Comparison of ENCODE assay signal across 13 cellular contexts in genomic region chr17:68297168-68297567, GRCh38. TPM values are rescaled to one million over a fixed set of nuclear protein-coding genes. Genes with fewer than 3 reads are reported as not detected.
DNase-seq lines count a peak whose midpoint lies in the region; ATAC-seq and TF ChIP-seq lines count a peak whose summit lies in the region.
"Had no signal": no experiment of that assay in that cellular context is flagged by ENCODE, and none has a peak within 500 bp of the region (broad histone marks: within the 10 kb centered on the region; RNA-seq: fewer than 3 reads in every experiment).

No MANE protein-coding gene starts in this region.

- no peaks in the 10 kb centered on the region for H4K20me1 ChIP-seq in BLaER1 treated with 17β-estradiol and CSF1 and Interleukin-3, amounts not matched to agents 10 nM and 100 nM

- H3K4me3 ChIP-seq in BLaER1 treated with 17β-estradiol and CSF1 and Interleukin-3, amounts not matched to agents 10 nM and 100 nM, result peak overlapping the region in 1 of 10 experiments; percentile 1; a peak in 1 of 20 replicates
- H3K4me3 ChIP-seq in naive thymus-derived CD4-positive, alpha-beta T cell (ENCODE audit: low read length), result peak overlapping the region; percentile 35
- H3K4me3 ChIP-seq in ascending aorta, result no peak overlapping the region

- peak overlapping the region in 8 of 11 experiments; percentile 17 to 74 (median 52); a peak in 16 of 22 replicates for H3K27ac ChIP-seq in BLaER1 treated with 17β-estradiol and CSF1 and Interleukin-3, amounts not matched to agents 10 nM and 100 nM
- H3K27ac ChIP-seq in KOPT-K1 (ENCODE audit: low read depth, low read length, poor library complexity, severe bottlenecking) (peak overlapping the region; percentile 30), ascending aorta (no peak overlapping the region)
- H3K27ac ChIP-seq in naive thymus-derived CD4-positive, alpha-beta T cell (ENCODE audit: low read depth, low read length), result peak overlapping the region; percentile 64

- H3K27me3 Mint-ChIP-seq in activated CD8-positive, alpha-beta T cell treated with anti-CD3 and anti-CD28 coated beads, Interleukin-2, amount 10 ng/mL, durations not matched to agents 7 days and 5 days (ENCODE audit: low read depth), result no peaks in the 10 kb centered on the region
- peaks cover 0 to 27% (median 0%) of the 10 kb centered on the region in 5 donors for H3K27me3 Mint-ChIP-seq in naive thymus-derived CD4-positive, alpha-beta T cell

- H3K4me3 Mint-ChIP-seq in activated CD8-positive, alpha-beta T cell treated with anti-CD3 and anti-CD28 coated beads, Interleukin-2, amount 10 ng/mL, durations not matched to agents 7 days and 5 days, result peak overlapping the region; percentile 41
- peak overlapping the region; percentile 68 to 84 (median 80) for H3K4me3 Mint-ChIP-seq in naive thymus-derived CD4-positive, alpha-beta T cell

- POLR2A ChIA-PET in activated CD8-positive, alpha-beta T cell treated with anti-CD3 and anti-CD28 coated beads, Interleukin-2, amount 10 ng/mL, durations not matched to agents 7 days and 5 days (lab: Charles Lee), result interaction anchor here (0.8 to 2.5 kb wide), 5 partner anchors 13 to 163 kb away, joined by 3 to 11 read pairs (median 4); no protein-coding TSS in a partner anchor
- POLR2A ChIA-PET in naive thymus-derived CD4-positive, alpha-beta T cell (lab: Charles Lee), result interaction anchor here (0.6 to 2.6 kb wide), 24 partner anchors 8 to 162 kb away, joined by 3 to 16 read pairs (median 4); partner anchors contain the start of gene AMZ2

- no peaks in the 10 kb centered on the region; a peak in 1 of 22 replicates for H3K36me3 ChIP-seq in BLaER1 treated with 17β-estradiol and CSF1 and Interleukin-3, amounts not matched to agents 10 nM and 100 nM
- H3K36me3 ChIP-seq in KOPT-K1 (ENCODE audit: insufficient read depth, low read length) (no peaks in the 10 kb centered on the region), ascending aorta (no peaks in the 10 kb centered on the region)
- H3K36me3 ChIP-seq in naive thymus-derived CD4-positive, alpha-beta T cell (ENCODE audit: control insufficient read depth in 2 of 3, insufficient read depth in 3 of 3, low read length in 3 of 3), result no peaks in the 10 kb centered on the region

- H3K27me3 ChIP-seq in BLaER1 treated with 17β-estradiol and CSF1 and Interleukin-3, amounts not matched to agents 10 nM and 100 nM, result no peaks in the 10 kb centered on the region
- H3K27me3 ChIP-seq in naive thymus-derived CD4-positive, alpha-beta T cell (ENCODE audit: control insufficient read depth in 2 of 2, insufficient read depth in 2 of 2, low read length in 2 of 2), result no peaks in the 10 kb centered on the region
- no peaks in the 10 kb centered on the region for H3K27me3 ChIP-seq in ascending aorta

- peaks cover 67% of the 10 kb centered on the region for H3K4me1 Mint-ChIP-seq in activated CD8-positive, alpha-beta T cell treated with anti-CD3 and anti-CD28 coated beads, Interleukin-2, amount 10 ng/mL, durations not matched to agents 7 days and 5 days (ENCODE audit: low read depth)
- H3K4me1 Mint-ChIP-seq in naive thymus-derived CD4-positive, alpha-beta T cell, result peaks cover 36 to 77% (median 64%) of the 10 kb centered on the region in 7 donors

- no peak for TF ChIP-seq CTCF in ascending aorta (IDR thresholded peaks at IDR 0.05)

- intact Hi-C loops in naive thymus-derived CD4-positive, alpha-beta T cell (cut with micrococcal nuclease), result loop anchor here (1.0 to 5.0 kb wide), 4 partner anchors 13 to 262 kb away; partner anchors contain the start of gene KPNA2 (in 1 of the 2)
- intact Hi-C loops in ascending aorta (cut with DNase I), result no loop called here

- ATAC-seq in activated CD8-positive, alpha-beta T cell treated with anti-CD3 and anti-CD28 coated beads, Interleukin-2, amount 10 ng/mL, durations not matched to agents 7 days and 5 days, result no peak
- no peak for ATAC-seq in naive thymus-derived CD4-positive, alpha-beta T cell

- H3K4me2 ChIP-seq in BLaER1 treated with 17β-estradiol and CSF1 and Interleukin-3, amounts not matched to agents 10 nM and 100 nM, result peak overlapping the region; percentile 35 to 90 (median 63)

- CTCF ChIA-PET in activated CD8-positive, alpha-beta T cell treated with anti-CD3 and anti-CD28 coated beads, Interleukin-2, amount 10 ng/mL, durations not matched to agents 7 days and 5 days (lab: Charles Lee), result interaction anchor here (0.9 to 2.1 kb wide), 12 partner anchors 9 to 472 kb away, joined by 3 to 16 read pairs (median 4); partner anchors contain the start of gene BPTF
- CTCF ChIA-PET in naive thymus-derived CD4-positive, alpha-beta T cell (lab: Charles Lee), result interaction anchor here (0.6 to 2.7 kb wide), 5 partner anchors 34 to 1114 kb away, joined by 3 to 8 read pairs (median 4); no protein-coding TSS in a partner anchor

- H3K36me3 Mint-ChIP-seq in activated CD8-positive, alpha-beta T cell treated with anti-CD3 and anti-CD28 coated beads, Interleukin-2, amount 10 ng/mL, durations not matched to agents 7 days and 5 days (ENCODE audit: low read depth), result peaks cover 10% of the 10 kb centered on the region
- H3K36me3 Mint-ChIP-seq in naive thymus-derived CD4-positive, alpha-beta T cell, result peaks cover 0 to 10% (median 3%) of the 10 kb centered on the region in 5 donors

- DNase-seq in activated CD8-positive, alpha-beta T cell treated with anti-CD3 and anti-CD28 coated beads, Interleukin-2, amount 10 ng/mL, durations not matched to agents 7 days and 5 days, result no peak
- DNase-seq in naive thymus-derived CD4-positive, alpha-beta T cell, result peak in 1 of 9 donors; percentile 25
- no peak for DNase-seq in ascending aorta (ENCODE audit: low spot score in 2 of 2)
- DNase-seq in HuH-7.5 (ENCODE audit: low spot score), result no peak
- no peak for DNase-seq in NCI-H345 (lab: John Stamatoyannopoulos, UW)
- DNase-seq in NCI-H187 treated with DMSO at 0.1 percent for 48 hours (lab: John Stamatoyannopoulos, UW), result no peak
- DNase-seq: Caco-2, head of caudate nucleus, NCI-H1092 treated with DMSO at 0.1 percent for 48 hours, NCI-H526, Right ventricle myocardium superior had no signal

- no peaks in the 10 kb centered on the region for H3K9me3 Mint-ChIP-seq in activated CD8-positive, alpha-beta T cell treated with anti-CD3 and anti-CD28 coated beads, Interleukin-2, amount 10 ng/mL, durations not matched to agents 7 days and 5 days (ENCODE audit: insufficient read depth)
- no peaks in the 10 kb centered on the region for H3K9me3 Mint-ChIP-seq in naive thymus-derived CD4-positive, alpha-beta T cell

- peak overlapping the region; percentile 91 for H3K27ac Mint-ChIP-seq in activated CD8-positive, alpha-beta T cell treated with anti-CD3 and anti-CD28 coated beads, Interleukin-2, amount 10 ng/mL, durations not matched to agents 7 days and 5 days
- H3K27ac Mint-ChIP-seq in naive thymus-derived CD4-positive, alpha-beta T cell, result peak overlapping the region; percentile 72 to 94 (median 91)

- peaks cover 23 to 71% (median 49%) of the 10 kb centered on the region in 10 experiments for H3K4me1 ChIP-seq in BLaER1 treated with 17β-estradiol and CSF1 and Interleukin-3, amounts not matched to agents 10 nM and 100 nM
- H3K4me1 ChIP-seq in naive thymus-derived CD4-positive, alpha-beta T cell (ENCODE audit: control insufficient read depth in 2 of 2, insufficient read depth in 2 of 2, low read length in 2 of 2), result peaks cover 49 to 57% of the 10 kb centered on the region in 2 donors
- peaks cover 4 to 5% of the 10 kb centered on the region in 2 donors for H3K4me1 ChIP-seq in ascending aorta

- H3K9me3 ChIP-seq in BLaER1 treated with 17β-estradiol and CSF1 and Interleukin-3, amounts not matched to agents 10 nM and 100 nM (replicated peaks in 1 of 11), result peaks cover 0 to 16% (median 0%) of the 10 kb centered on the region in 11 experiments; a peak in 6 of 22 replicates
- H3K9me3 ChIP-seq in KOPT-K1 (ENCODE audit: insufficient read depth, low read length, poor library complexity, severe bottlenecking) (peaks cover 3% of the 10 kb centered on the region), ascending aorta (no peaks in the 10 kb centered on the region)
- H3K9me3 ChIP-seq in naive thymus-derived CD4-positive, alpha-beta T cell (ENCODE audit: control insufficient read depth in 2 of 3, low read length in 3 of 3), result no peaks in the 10 kb centered on the region
- H3K9me3 ChIP-seq: Caco-2 had no signal

- H3K9ac ChIP-seq in BLaER1 treated with 17β-estradiol and CSF1 and Interleukin-3, amounts not matched to agents 10 nM and 100 nM, result peak overlapping the region in 4 of 11 experiments; percentile 1 to 52 (median 20); a peak in 5 of 22 replicates

RNA-seq across cellular contexts. Expression of gene ARSG, which starts 5.9 kb away (rescaled TPM):
- 10 to 100 TPM in 1 of 2 experiments, 1 to 10 TPM in 1; 9.1 to 10.7 TPM for total RNA-seq in activated CD8-positive, alpha-beta T cell treated with anti-CD3 and anti-CD28 coated beads, Interleukin-2, amount 10 ng/mL, durations not matched to agents 7 days and 5 days
- total RNA-seq in naive thymus-derived CD4-positive, alpha-beta T cell, result 10 to 100 TPM in 4 of 5 experiments, 1 to 10 TPM in 1; 7.3 to 20.0 (median 13.2) TPM
- 1 to 10 TPM; 7.9 to 8.5 TPM for polyA plus RNA-seq in naive thymus-derived CD4-positive, alpha-beta T cell
- 7.3 TPM for total RNA-seq in ascending aorta

RNA-seq across cellular contexts. Expression of gene SLC16A6, which starts 6.2 kb away (rescaled TPM):
- total RNA-seq in activated CD8-positive, alpha-beta T cell treated with anti-CD3 and anti-CD28 coated beads, Interleukin-2, amount 10 ng/mL, durations not matched to agents 7 days and 5 days, result 1 to 10 TPM; 6.9 to 7.1 TPM
- total RNA-seq in naive thymus-derived CD4-positive, alpha-beta T cell, result 10 to 100 TPM in 1 of 5 experiments, 1 to 10 TPM in 4; 4.0 to 12.5 (median 6.8) TPM
- polyA plus RNA-seq in naive thymus-derived CD4-positive, alpha-beta T cell, result 1 to 10 TPM in 1 of 2 donors, under 1 TPM in 1; 0.74 to 1.1 TPM
- not detected for total RNA-seq in ascending aorta

RNA-seq across cellular contexts. Expression of gene AMZ2, which starts 49.3 kb away (rescaled TPM):
- total RNA-seq in activated CD8-positive, alpha-beta T cell treated with anti-CD3 and anti-CD28 coated beads, Interleukin-2, amount 10 ng/mL, durations not matched to agents 7 days and 5 days, result 10 to 100 TPM; 79.9 to 80.0 TPM
- total RNA-seq in naive thymus-derived CD4-positive, alpha-beta T cell, result 10 to 100 TPM; 47.6 to 85.5 (median 73.8) TPM
- 100 to 1,000 TPM in 1 of 2 donors, 10 to 100 TPM in 1; 98.4 to 103 TPM for polyA plus RNA-seq in naive thymus-derived CD4-positive, alpha-beta T cell
- total RNA-seq in ascending aorta, result 41.6 TPM

Comparison
In these comparisons a context has a peak if more than half of its experiments do, and no peak if none do; other contexts are left out.
1. H3K27ac ChIP-seq: peak in BLaER1 treated with 17β-estradiol and CSF1 and Interleukin-3, amounts not matched to agents 10 nM and 100 nM (8 of 11), KOPT-K1 (single experiment) and naive thymus-derived CD4-positive, alpha-beta T cell (single experiment); none in ascending aorta (0 of 2).